In genomic region chr4:153905231-153905630, GRCh38 we compare ENCODE assay signal across 19 cellular contexts.
A peak's percentile ranks its signal among the peaks of the same experiment; 100 is the strongest.
DNase-seq lines count a peak whose midpoint lies in the region; ATAC-seq and TF ChIP-seq lines count a peak whose summit lies in the region.
"Had no signal": no experiment of that assay in that cellular context is flagged by ENCODE, and none has a peak within 500 bp of the region (broad histone marks: within the 10 kb centered on the region; RNA-seq: fewer than 3 reads in every experiment).

No MANE protein-coding gene starts in this region.

- DNase-seq in Right ventricle myocardium inferior (ENCODE audit: missing footprints) (no peak), right atrium auricular region (ENCODE audit: low spot score) (no peak), left cardiac atrium (no peak), right cardiac atrium (peak in 1 of 3 donors; percentile 54), superior temporal gyrus (ENCODE audit: extremely low spot score) (peak; percentile 54)
- DNase-seq in activated naive CD4-positive, alpha-beta T cell treated with Interleukin-2 at 50 U/mL for 16 hours: no peak
- DNase-seq: Caco-2; CD4-positive, CD25-positive, alpha-beta regulatory T cell; CD8-positive, alpha-beta T cell; DMS153; DND-41; GM23248; H7; HCEC 1CT had no signal

- WGBS in right cardiac atrium: 57% methylated on average over 7 of the region's 7 CpGs

- no peak for TF ChIP-seq CTCF in right atrium auricular region (IDR thresholded peaks at IDR 0.05)

- intact Hi-C loops in Right ventricle myocardium inferior (cut with DNase I): no loop called here
- intact Hi-C loops in left cardiac atrium (cut with DNase I): no loop called here
- intact Hi-C loops in right cardiac atrium (cut with DNase I): no loop called here

- H3K4me3 ChIP-seq in right atrium auricular region (no peak overlapping the region), right cardiac atrium (ENCODE audit: low read length) (no peak overlapping the region)
- H3K4me3 ChIP-seq: BLaER1, GM23248 had no signal

- no peaks in the 10 kb centered on the region for H3K9me3 ChIP-seq in right atrium auricular region
- H3K9me3 ChIP-seq in right cardiac atrium (ENCODE audit: control insufficient read depth, low read length): no peaks in the 10 kb centered on the region
- H3K9me3 ChIP-seq: BLaER1, Caco-2 had no signal

- no peaks in the 10 kb centered on the region for H3K27me3 ChIP-seq in right atrium auricular region
- H3K27me3 ChIP-seq in right cardiac atrium (ENCODE audit: control insufficient read depth, insufficient read depth): no peaks in the 10 kb centered on the region
- H3K27me3 ChIP-seq: BLaER1 had no signal

- no peaks in the 10 kb centered on the region for H3K36me3 ChIP-seq in right atrium auricular region
- H3K36me3 ChIP-seq: BLaER1 had no signal

- ATAC-seq in Right ventricle myocardium inferior: peak; percentile 94
- ATAC-seq in left cardiac atrium: peak; percentile 72 to 78
- peak; percentile 84 to 93 for ATAC-seq in right cardiac atrium
- no peak for ATAC-seq in GM18858 (IDR thresholded peaks at IDR 0.05; ENCODE audit: unreplicated experiment)
- ATAC-seq in HG02610 (IDR thresholded peaks at IDR 0.05; ENCODE audit: unreplicated experiment): no peak
- ATAC-seq: CD8-positive, alpha-beta T cell had no signal

- H3K4me1 ChIP-seq in right atrium auricular region (no peaks in the 10 kb centered on the region), right cardiac atrium (ENCODE audit: control insufficient read depth, insufficient read depth, low read length) (no peaks in the 10 kb centered on the region)
- H3K4me1 ChIP-seq: BLaER1, Caco-2 had no signal

- H3K27ac ChIP-seq in right atrium auricular region (no peak overlapping the region), right cardiac atrium (ENCODE audit: low read length) (no peak overlapping the region)
- H3K27ac ChIP-seq: 22Rv1, BLaER1, C4-2B, GM23248 had no signal

Comparison
In these comparisons a context has a peak if more than half of its experiments do, and no peak if none do; other contexts are left out.
1. ATAC-seq: peak in Right ventricle myocardium inferior (single experiment), left cardiac atrium (2 of 2) and right cardiac atrium (2 of 2); none in GM18858 (single experiment) and HG02610 (single experiment).